20 cellular contexts compared by ENCODE assay signal in genomic region chr1:95364546-95364945, GRCh38.
DNase-seq lines count a peak whose midpoint lies in the region; ATAC-seq and TF ChIP-seq lines count a peak whose summit lies in the region.
"Had no signal": no experiment of that assay in that cellular context is flagged by ENCODE, and none has a peak within 500 bp of the region (broad histone marks: within the 10 kb centered on the region; RNA-seq: fewer than 3 reads in every experiment).

No MANE protein-coding gene starts in this region.

- H3K4me3 ChIP-seq in mammary epithelial cell (replicated peaks in 1 of 3; ENCODE audit: insufficient read depth in 1 of 3, low read depth in 2 of 3, low read length in 3 of 3) = no peak overlapping the region
- no peak overlapping the region for H3K4me3 ChIP-seq in CD8-positive, alpha-beta T cell (ENCODE audit: low read depth, low read length)
- H3K4me3 ChIP-seq: BLaER1, K562 had no signal

- no peaks in the 10 kb centered on the region for H3K79me2 ChIP-seq in mammary epithelial cell (ENCODE audit: insufficient read depth, low read length)

- peaks cover 2% of the 10 kb centered on the region for H3K27me3 ChIP-seq in mammary epithelial cell (ENCODE audit: insufficient read depth, low read length)
- H3K27me3 ChIP-seq in CD8-positive, alpha-beta T cell (ENCODE audit: insufficient read depth, low read length) = no peaks in the 10 kb centered on the region
- H3K27me3 ChIP-seq: BLaER1 had no signal

- no peaks in the 10 kb centered on the region for H4K20me1 ChIP-seq in mammary epithelial cell (ENCODE audit: insufficient read depth, low read length)
- H4K20me1 ChIP-seq: BLaER1 had no signal

- peaks cover 10% of the 10 kb centered on the region for H3K27me3 Mint-ChIP-seq in CD8-positive, alpha-beta T cell (ENCODE audit: low read depth)

- H3K36me3 Mint-ChIP-seq in CD8-positive, alpha-beta T cell = no peaks in the 10 kb centered on the region
- H3K36me3 Mint-ChIP-seq: CD14-positive monocyte; CD8-positive, alpha-beta memory T cell had no signal

- CTCF ChIA-PET in mammary epithelial cell (lab: Charles Lee; ENCODE audit: low non-redundant PET) = no interaction called here
- CTCF ChIA-PET in CD8-positive, alpha-beta T cell (lab: Charles Lee) = interaction anchor here (0.9 kb wide), 1 partner anchor 15 kb away, joined by 3 read pairs; no protein-coding TSS in a partner anchor

- no peak for TF ChIP-seq CTCF in mammary epithelial cell (conservative IDR thresholded peaks at IDR 0.05 in 1 of 2, IDR thresholded peaks at IDR 0.05 in 1 of 2; ENCODE audit: extremely low read depth in 1 of 2, insufficient read depth in 1 of 2, low read depth in 1 of 2, low read length in 2 of 2)
- TF ChIP-seq CTCF in GM10266 (IDR thresholded peaks at IDR 0.05; ENCODE audit: control insufficient read depth, insufficient read depth, low read depth, missing control alignments) = no peak
- TF ChIP-seq CTCF in CD8-positive, alpha-beta T cell (IDR thresholded peaks at IDR 0.05) = no peak

- no peak overlapping the region for H2AFZ ChIP-seq in mammary epithelial cell (ENCODE audit: low read depth, low read length)

- BruUV-seq in mammary epithelial cell (replicated peaks; lab: Mats Ljungman, UMichigan) = no TSS peak

- POLR2A ChIA-PET in CD8-positive, alpha-beta T cell (lab: Charles Lee) = no interaction called here

- no peak overlapping the region for H3K27ac ChIP-seq in mammary epithelial cell (ENCODE audit: insufficient read depth, low read depth, low read length)
- H3K27ac ChIP-seq in CD8-positive, alpha-beta T cell (ENCODE audit: low read depth, low read length) = no peak overlapping the region
- H3K27ac ChIP-seq: BLaER1, HL-60 had no signal

- H3K4me3 Mint-ChIP-seq in CD8-positive, alpha-beta T cell = no peak overlapping the region
- H3K4me3 Mint-ChIP-seq: CD14-positive monocyte; CD8-positive, alpha-beta memory T cell; HFFc6 had no signal

- H3K36me3 ChIP-seq in mammary epithelial cell (ENCODE audit: insufficient read depth, low read length) = no peaks in the 10 kb centered on the region
- no peaks in the 10 kb centered on the region for H3K36me3 ChIP-seq in CD8-positive, alpha-beta T cell (ENCODE audit: insufficient read depth, low read length)
- H3K36me3 ChIP-seq: BLaER1 had no signal

- ATAC-seq in CD8-positive, alpha-beta T cell = no peak
- ATAC-seq: HCT116, K562 had no signal

- DNase-seq in DMS153 (lab: John Stamatoyannopoulos, UW) (peak; percentile 4), DMS153 treated with DMSO at 0.1 percent for 48 hours (lab: John Stamatoyannopoulos, UW; ENCODE audit: unreplicated experiment) (no peak), SK-N-DZ (ENCODE audit: low spot score) (peak; percentile 16), iPS-NIHi7 (ENCODE audit: extremely low spot score) (peak; percentile 19), mammary epithelial cell (no peak), GM10266 (ENCODE audit: extremely low spot score) (no peak)
- no peak for DNase-seq in CD8-positive, alpha-beta T cell
- DNase-seq: 8988T; CD8-positive, alpha-beta memory T cell; COR-L47; DMS53; DND-41; EL; HFFc6; IMR-90 had no signal

- H3K27ac Mint-ChIP-seq in CD8-positive, alpha-beta T cell = no peak overlapping the region
- H3K27ac Mint-ChIP-seq: CD14-positive monocyte; CD8-positive, alpha-beta memory T cell; HFFc6 had no signal

- H3K9me3 ChIP-seq in mammary epithelial cell (replicated peaks; ENCODE audit: insufficient read depth, low read length) = no peaks in the 10 kb centered on the region
- H3K9me3 ChIP-seq in CD8-positive, alpha-beta T cell (ENCODE audit: low read length) = no peaks in the 10 kb centered on the region
- H3K9me3 ChIP-seq: BLaER1 had no signal

- dilution Hi-C loops in mammary epithelial cell (cut with HindIII; ENCODE audit: low sequenced_read_pairs) = no loop called here

- no peak overlapping the region for H3K9ac ChIP-seq in mammary epithelial cell (ENCODE audit: insufficient read depth, low read length)
- H3K9ac ChIP-seq: BLaER1 had no signal

- intact Hi-C loops in mammary epithelial cell (cut with micrococcal nuclease) = no loop called here
- intact Hi-C loops in CD8-positive, alpha-beta T cell (cut with DNase I, micrococcal nuclease) = no loop called here

- WGBS in mammary epithelial cell (ENCODE audit: low coverage, missing lambda C conversion rate) = 55% methylated on average over 1 of the region's 1 CpG

- in situ Hi-C loops in mammary epithelial cell (cut with MboI; ENCODE audit: low sequenced_read_pairs in 2 of 2) = no loop called here

- no peak overlapping the region for H3K4me2 ChIP-seq in mammary epithelial cell (ENCODE audit: insufficient read depth, low read depth, low read length)
- H3K4me2 ChIP-seq: BLaER1 had no signal

- H3K4me1 Mint-ChIP-seq in CD8-positive, alpha-beta T cell (ENCODE audit: low read depth) = no peaks in the 10 kb centered on the region
- H3K4me1 Mint-ChIP-seq: CD14-positive monocyte; CD8-positive, alpha-beta memory T cell had no signal

- H3K9me3 Mint-ChIP-seq in CD8-positive, alpha-beta T cell = no peaks in the 10 kb centered on the region

- no peaks in the 10 kb centered on the region for H3K4me1 ChIP-seq in mammary epithelial cell (ENCODE audit: insufficient read depth, low read length)
- no peaks in the 10 kb centered on the region for H3K4me1 ChIP-seq in CD8-positive, alpha-beta T cell (ENCODE audit: insufficient read depth, low read length)
- H3K4me1 ChIP-seq: BLaER1 had no signal

Comparison
In these comparisons a context has a peak if more than half of its experiments do, and no peak if none do; other contexts are left out.
1. DNase-seq: peak in DMS153 (single experiment), SK-N-DZ (single experiment) and iPS-NIHi7 (single experiment); none in DMS153 treated with DMSO at 0.1 percent for 48 hours (single experiment), mammary epithelial cell (single experiment), GM10266 (single experiment) and CD8-positive, alpha-beta T cell (0 of 7).